24 cellular contexts compared by ENCODE assay signal in the genomic region with DNA sequence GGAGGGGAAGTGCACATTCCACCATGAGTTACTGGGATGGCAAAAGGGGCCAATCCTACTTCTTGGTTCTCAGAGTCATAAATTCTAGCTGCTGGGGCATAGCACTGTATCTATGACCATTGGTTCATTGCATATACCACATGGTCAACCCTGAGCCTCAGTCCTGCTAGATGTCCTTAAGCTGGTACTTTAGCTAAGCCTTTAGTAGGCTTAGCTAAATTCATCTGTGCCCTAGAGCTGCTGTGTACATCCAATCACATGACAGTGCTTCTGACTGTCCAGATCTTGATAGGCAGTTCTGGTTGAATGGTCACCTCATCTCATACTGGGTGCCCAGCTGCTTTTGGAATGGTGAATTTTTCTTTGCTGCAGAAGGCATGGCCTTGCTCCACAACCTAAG. TPM values are rescaled to one million over a fixed set of nuclear protein-coding genes. Genes with fewer than 3 reads are reported as not detected.
DNase-seq lines count a peak whose midpoint lies in the region; ATAC-seq, FAIRE-seq and TF ChIP-seq lines count a peak whose summit lies in the region.
"Had no signal": no experiment of that assay in that cellular context is flagged by ENCODE, and none has a peak within 500 bp of the region (broad histone marks: within the 10 kb centered on the region; RNA-seq: fewer than 3 reads in every experiment).

No MANE protein-coding gene starts in this region.

- peaks cover 43% of the 10 kb centered on the region for H3K4me1 ChIP-seq in BE2C
- H3K4me1 ChIP-seq in Panc1 (ENCODE audit: control insufficient read depth, insufficient read depth, low read length), result no peaks in the 10 kb centered on the region
- peaks cover 5% of the 10 kb centered on the region; the same call in 1 of the 2 replicates for H3K4me1 ChIP-seq in HepG2 (ENCODE audit: insufficient read depth, low read length)

- no peak for TF ChIP-seq RAD21 in HepG2 (CRISPR knock-in tag; IDR thresholded peaks at IDR 0.05)

- peak; percentile 62 for ATAC-seq in Panc1
- peak; percentile 35 for ATAC-seq in HepG2
- ATAC-seq in GM21528 (IDR thresholded peaks at IDR 0.05; ENCODE audit: low FRiP score, unreplicated experiment), result no peak

- POLR2A ChIA-PET in Panc1 (lab: Charles Lee), result no interaction called here
- POLR2A ChIA-PET in HepG2 (lab: Yijun Ruan, JAX), result interaction anchor here (2.0 kb wide), 1 partner anchor 8 kb away, joined by 10 read pairs; a partner anchor contains a TSS

- no peaks in the 10 kb centered on the region for H4K20me1 ChIP-seq in HepG2 (ENCODE audit: insufficient read depth, low read length)

- no peak overlapping the region for H2AFZ ChIP-seq in HepG2 (ENCODE audit: low read length)
- H2AFZ ChIP-seq: GM23248 had no signal

- no peak overlapping the region for H3K9ac ChIP-seq in HepG2 (ENCODE audit: insufficient read depth, low read depth, low read length)
- H3K9ac ChIP-seq: GM23248 had no signal

- intact Hi-C loops in Panc1 (cut with micrococcal nuclease; ENCODE audit: unreplicated experiment) (no loop called here), HepG2 (cut with micrococcal nuclease; ENCODE audit: unreplicated experiment) (no loop called here)

- no TSS peak for BruUV-seq in Panc1 (replicated peaks; lab: Mats Ljungman, UMichigan)
- no TSS peak for BruUV-seq in HepG2 (replicated peaks; lab: Mats Ljungman, UMichigan)

- in situ Hi-C loops in Panc1 (cut with HindIII; ENCODE audit: low pct_unique_long_range_greater_than_20kb, low sequenced_read_pairs) (no loop called here), HepG2 (cut with HindIII; ENCODE audit: extremely low pct_ligation_motif_present, low pct_unique_long_range_greater_than_20kb) (no loop called here)

- TF ChIP-seq EP300 in HepG2 (IDR thresholded peaks at IDR 0.05; ENCODE audit: low read depth in 2 of 2, low read length in 2 of 2), result no peak
- TF ChIP-seq EP300 in HepG2 (CRISPR knock-in tag; IDR thresholded peaks at IDR 0.05; ENCODE audit: borderline replicate concordance), result no peak

- DNase-seq in BE2C (peak; percentile 24), NCI-H524 (lab: John Stamatoyannopoulos, UW) (peak; percentile 54 to 86), Panc1 (ENCODE audit: low read depth, low spot score) (no peak), HepG2 (ENCODE audit: low spot score) (no peak), HPDE6-E6E7 (ENCODE audit: extremely low spot score) (no peak), DMS53 (lab: John Stamatoyannopoulos, UW) (no peak), NCI-H187 (lab: John Stamatoyannopoulos, UW) (no peak)
- DNase-seq: CD4-positive, alpha-beta T cell; COR-L47; DMS 273 treated with DMSO at 0.1 percent for 48 hours; DND-41; GM23248; MG63; NCI-H1417 treated with DMSO at 0.1 percent for 48 hours; NCI-H187 treated with DMSO at 0.1 percent for 48 hours; NCI-H2107; NCI-H446 treated with DMSO at 0.1 percent for 48 hours; NCI-H748 treated with DMSO at 0.1 percent for 48 hours; RPMI8226; SHP77 treated with DMSO at 0.1 percent for 48 hours; SW 1271 had no signal

- no peak for TF ChIP-seq CTCF in BE2C (IDR thresholded peaks at IDR 0.05; ENCODE audit: low read depth, low read length)
- no peak for TF ChIP-seq CTCF in Panc1 (IDR thresholded peaks at IDR 0.05)
- no peak for TF ChIP-seq CTCF in HepG2 (CRISPR knock-in tag; IDR thresholded peaks at IDR 0.05)

- H3K4me3 ChIP-seq in BE2C (ENCODE audit: low read depth, low read length) (no peak overlapping the region), Panc1 (ENCODE audit: low read depth in 2 of 2, low read length in 2 of 2) (no peak overlapping the region), HepG2 (replicated peaks in 1 of 3; ENCODE audit: insufficient read depth in 1 of 3, low read depth in 2 of 3, low read length in 3 of 3) (no peak overlapping the region)
- H3K4me3 ChIP-seq: GM23248, MG63, SK-N-MC had no signal

- no peak for FAIRE-seq in HepG2 (lab: Jason Lieb, UNC)
- FAIRE-seq: GM12891 had no signal

- H3K79me2 ChIP-seq in HepG2 (ENCODE audit: insufficient read depth, low read length), result peaks cover 5% of the 10 kb centered on the region

- no peak for TF ChIP-seq POLR2A in HepG2 (IDR thresholded peaks at IDR 0.05; ENCODE audit: insufficient read depth in 1 of 2, low read depth in 2 of 2, low read length in 2 of 2)

- no peak overlapping the region for H3K4me2 ChIP-seq in HepG2 (ENCODE audit: low read depth, low read length)

- H3K9me3 ChIP-seq in BE2C (no peaks in the 10 kb centered on the region), Panc1 (ENCODE audit: control insufficient read depth, insufficient read depth, low read depth, low read length) (no peaks in the 10 kb centered on the region), HepG2 (ENCODE audit: low read length) (no peaks in the 10 kb centered on the region)
- H3K9me3 ChIP-seq: MG63 had no signal

- H3K27me3 ChIP-seq in BE2C, result no peaks in the 10 kb centered on the region
- H3K27me3 ChIP-seq in Panc1 (ENCODE audit: control insufficient read depth, insufficient read depth, low read length), result no peaks in the 10 kb centered on the region
- no peaks in the 10 kb centered on the region for H3K27me3 ChIP-seq in HepG2 (ENCODE audit: control insufficient read depth in 1 of 2, insufficient read depth in 2 of 2, low read length in 2 of 2)
- H3K27me3 ChIP-seq: MG63 had no signal

- CTCF ChIA-PET in Panc1 (lab: Charles Lee) (interaction anchor here (0.6 kb wide), 1 partner anchor 39 kb away, joined by 3 read pairs; no protein-coding TSS in a partner anchor), HepG2 (lab: Yijun Ruan, JAX; ENCODE audit: low intra/inter-chr PET ratio, low total read pairs) (no interaction called here)

- H3K36me3 ChIP-seq in BE2C, result peaks cover 27% of the 10 kb centered on the region
- peaks cover 22% of the 10 kb centered on the region for H3K36me3 ChIP-seq in Panc1 (ENCODE audit: control insufficient read depth, insufficient read depth, low read length)
- H3K36me3 ChIP-seq in HepG2 (replicated peaks in 1 of 2; ENCODE audit: control insufficient read depth in 1 of 2, insufficient read depth in 2 of 2, low read length in 2 of 2), result peaks cover 0 to 14% of the 10 kb centered on the region in 2 experiments; a peak in 2 of 5 replicates

- no peak overlapping the region for H3K27ac ChIP-seq in Panc1 (ENCODE audit: low read length)
- no peak overlapping the region for H3K27ac ChIP-seq in HepG2 (ENCODE audit: extremely low read length, insufficient read depth, low read length)
- H3K27ac ChIP-seq: GM23248, SK-N-MC had no signal

TF ChIP-seq in HepG2, 621 proteins besides CTCF, POLR2A, EP300 and RAD21 (continues in another document):
- TF ChIP-seq, protein P1, sequence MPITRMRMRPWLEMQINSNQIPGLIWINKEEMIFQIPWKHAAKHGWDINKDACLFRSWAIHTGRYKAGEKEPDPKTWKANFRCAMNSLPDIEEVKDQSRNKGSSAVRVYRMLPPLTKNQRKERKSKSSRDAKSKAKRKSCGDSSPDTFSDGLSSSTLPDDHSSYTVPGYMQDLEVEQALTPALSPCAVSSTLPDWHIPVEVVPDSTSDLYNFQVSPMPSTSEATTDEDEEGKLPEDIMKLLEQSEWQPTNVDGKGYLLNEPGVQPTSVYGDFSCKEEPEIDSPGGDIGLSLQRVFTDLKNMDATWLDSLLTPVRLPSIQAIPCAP (CRISPR knock-in tag; IDR thresholded peaks at IDR 0.05; ENCODE audit: low read depth), result no peak
- no peak for TF ChIP-seq BRCA1 (CRISPR knock-in tag; IDR thresholded peaks at IDR 0.05)
- TF ChIP-seq ZFP36 (IDR thresholded peaks at IDR 0.05; ENCODE audit: borderline replicate concordance, low read depth, low read length, partially characterized antibody), result no peak
- no peak for TF ChIP-seq ZNF562 (CRISPR knock-in tag; IDR thresholded peaks at IDR 0.05; ENCODE audit: borderline replicate concordance)
- no peak for TF ChIP-seq CBFB (CRISPR knock-in tag; IDR thresholded peaks at IDR 0.05)
- TF ChIP-seq, protein P2, sequence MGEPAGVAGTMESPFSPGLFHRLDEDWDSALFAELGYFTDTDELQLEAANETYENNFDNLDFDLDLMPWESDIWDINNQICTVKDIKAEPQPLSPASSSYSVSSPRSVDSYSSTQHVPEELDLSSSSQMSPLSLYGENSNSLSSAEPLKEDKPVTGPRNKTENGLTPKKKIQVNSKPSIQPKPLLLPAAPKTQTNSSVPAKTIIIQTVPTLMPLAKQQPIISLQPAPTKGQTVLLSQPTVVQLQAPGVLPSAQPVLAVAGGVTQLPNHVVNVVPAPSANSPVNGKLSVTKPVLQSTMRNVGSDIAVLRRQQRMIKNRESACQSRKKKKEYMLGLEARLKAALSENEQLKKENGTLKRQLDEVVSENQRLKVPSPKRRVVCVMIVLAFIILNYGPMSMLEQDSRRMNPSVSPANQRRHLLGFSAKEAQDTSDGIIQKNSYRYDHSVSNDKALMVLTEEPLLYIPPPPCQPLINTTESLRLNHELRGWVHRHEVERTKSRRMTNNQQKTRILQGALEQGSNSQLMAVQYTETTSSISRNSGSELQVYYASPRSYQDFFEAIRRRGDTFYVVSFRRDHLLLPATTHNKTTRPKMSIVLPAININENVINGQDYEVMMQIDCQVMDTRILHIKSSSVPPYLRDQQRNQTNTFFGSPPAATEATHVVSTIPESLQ (CRISPR knock-in tag; conservative IDR thresholded peaks at IDR 0.05), result no peak

RNA-seq across cellular contexts. Expression of a gene that starts 8.2 kb away (rescaled TPM):
- 637 TPM for polyA plus RNA-seq in BE2C (2012; ENCODE audit: insufficient read depth, insufficient read length, low read depth)
- total RNA-seq in Panc1 (2021; ENCODE audit: unreplicated experiment) (208 TPM), HepG2 (2016; rRNA removed; fragmentation: Illumina TruSeq; extraction: Trizol) (115 and 117 TPM in 2 replicates)
- polyA plus RNA-seq in Panc1 (2012; ENCODE audit: insufficient read length), result 749 TPM
- total RNA-seq in HepG2 (2016; cell fraction: cytosol; rRNA removed; fragmentation: Illumina TruSeq; extraction: Trizol; ENCODE audit: low read depth), result 39.9 and 43.6 TPM in 2 replicates
- 110 and 124 TPM in 2 replicates for total RNA-seq in HepG2 (2016; cell fraction: insoluble cytoplasmic fraction; rRNA removed; fragmentation: Illumina TruSeq; extraction: Trizol)
- total RNA-seq in HepG2 (2016; cell fraction: membrane; rRNA removed; fragmentation: Illumina TruSeq; extraction: Trizol), result 33.6 and 35.8 TPM in 2 replicates
- 55.5 and 56.1 TPM in 2 replicates for total RNA-seq in HepG2 (2016; cell fraction: nucleus; rRNA removed; fragmentation: Illumina TruSeq; extraction: Trizol)
- 114 and 116 TPM in 2 replicates for polyA plus RNA-seq in HepG2 (2011; rRNA removed)
- 159 and 174 TPM in 2 replicates for polyA plus RNA-seq in HepG2 (2011; cell fraction: cytosol; rRNA removed)
- polyA plus RNA-seq in HepG2 (2011; cell fraction: nucleus; rRNA removed), result 62.2 and 63.2 TPM in 2 replicates
- polyA plus RNA-seq in HepG2 (2012), result 93.3 and 104 TPM in 2 replicates
- 81.3 and 104 TPM in 2 replicates for polyA plus RNA-seq in HepG2 (2016; cell fraction: cytosol; fragmentation: Illumina TruSeq; extraction: Trizol; ENCODE audit: low read depth)
- polyA plus RNA-seq in HepG2 (2016; cell fraction: insoluble cytoplasmic fraction; fragmentation: Illumina TruSeq; extraction: Trizol; ENCODE audit: low read depth), result 235 and 273 TPM in 2 replicates
- polyA plus RNA-seq in HepG2 (2016; cell fraction: membrane; fragmentation: Illumina TruSeq; extraction: Trizol; ENCODE audit: low read depth), result 63.4 and 67.0 TPM in 2 replicates
- polyA plus RNA-seq in HepG2 (2016; cell fraction: nucleus; fragmentation: Illumina TruSeq; extraction: Trizol; ENCODE audit: insufficient read depth, low read depth), result 131 and 145 TPM in 2 replicates
- 56.8 and 189 TPM in 2 replicates for polyA minus RNA-seq in HepG2 (2011; rRNA and poly(A)+ RNA removed; ENCODE audit: low replicate concordance)
- polyA minus RNA-seq in HepG2 (2011; cell fraction: cytosol; rRNA and poly(A)+ RNA removed), result 65.4 and 78.7 TPM in 2 replicates
- 34.8 and 40.0 TPM in 2 replicates for polyA minus RNA-seq in HepG2 (2011; cell fraction: nucleus; rRNA and poly(A)+ RNA removed)

Comparison
In these comparisons a context has a peak if more than half of its experiments do, and no peak if none do; other contexts are left out.
1. DNase-seq: peak in BE2C (single experiment) and NCI-H524 (2 of 2); none in Panc1 (single experiment), HepG2 (single experiment), HPDE6-E6E7 (single experiment), DMS53 (single experiment) and NCI-H187 (0 of 2).